In the genomic region with DNA sequence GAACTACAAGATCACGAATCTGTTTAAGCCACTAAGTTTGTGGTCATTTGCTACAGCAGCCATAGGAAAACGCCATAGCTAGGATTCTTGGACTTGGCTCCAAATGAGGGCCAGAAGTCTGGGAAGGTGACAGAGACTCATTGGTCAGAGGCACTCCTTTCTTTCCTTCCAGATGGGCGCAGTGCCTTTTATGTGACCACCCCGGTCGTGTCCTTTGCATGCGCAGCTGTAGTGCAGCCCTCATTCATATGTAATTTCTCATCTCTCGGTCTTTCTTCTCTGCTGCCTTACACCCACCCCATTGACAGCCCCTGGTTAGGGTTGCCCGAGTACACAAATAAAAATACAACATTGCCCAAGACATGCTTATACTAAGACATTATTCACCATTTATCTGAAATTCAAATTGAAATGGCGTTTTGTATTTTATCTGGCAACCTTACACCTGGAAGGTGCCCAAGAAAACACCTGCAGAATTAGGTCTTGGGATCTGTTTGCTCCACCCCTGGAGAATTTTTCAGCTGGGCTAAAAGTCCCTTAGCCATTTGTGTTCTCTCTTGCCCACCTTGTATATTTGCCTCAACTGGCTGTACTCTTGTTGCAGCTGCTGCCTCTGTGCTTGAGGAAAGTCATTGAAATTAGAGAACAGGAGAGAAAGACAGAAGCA, we compare ENCODE assay signal across 2 cellular contexts.
TF ChIP-seq lines count a peak whose summit lies in the region.

No MANE protein-coding gene starts in this region.

TF ChIP-seq in GM23338, 12 proteins besides CTCF, POLR2A, EP300 and RAD21 (continues in another document):
- TF ChIP-seq STAT1 (IDR thresholded peaks at IDR 0.05; ENCODE audit: unreplicated experiment) (no peak), EZH2phosphoT487 (IDR thresholded peaks at IDR 0.05; ENCODE audit: unreplicated experiment) (no peak), JUNB (IDR thresholded peaks at IDR 0.05; ENCODE audit: unreplicated experiment) (no peak), NANOG (IDR thresholded peaks at IDR 0.05; ENCODE audit: borderline replicate concordance) (no peak), ZNF331 (CRISPR knock-in tag; IDR thresholded peaks at IDR 0.05; ENCODE audit: low read depth) (no peak), ZNF114 (CRISPR knock-in tag; IDR thresholded peaks at IDR 0.05) (no peak)
- TF ChIP-seq, protein P1, sequence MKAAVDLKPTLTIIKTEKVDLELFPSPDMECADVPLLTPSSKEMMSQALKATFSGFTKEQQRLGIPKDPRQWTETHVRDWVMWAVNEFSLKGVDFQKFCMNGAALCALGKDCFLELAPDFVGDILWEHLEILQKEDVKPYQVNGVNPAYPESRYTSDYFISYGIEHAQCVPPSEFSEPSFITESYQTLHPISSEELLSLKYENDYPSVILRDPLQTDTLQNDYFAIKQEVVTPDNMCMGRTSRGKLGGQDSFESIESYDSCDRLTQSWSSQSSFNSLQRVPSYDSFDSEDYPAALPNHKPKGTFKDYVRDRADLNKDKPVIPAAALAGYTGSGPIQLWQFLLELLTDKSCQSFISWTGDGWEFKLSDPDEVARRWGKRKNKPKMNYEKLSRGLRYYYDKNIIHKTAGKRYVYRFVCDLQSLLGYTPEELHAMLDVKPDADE (IDR thresholded peaks at IDR 0.05): no peak
- TF ChIP-seq, protein P2, sequence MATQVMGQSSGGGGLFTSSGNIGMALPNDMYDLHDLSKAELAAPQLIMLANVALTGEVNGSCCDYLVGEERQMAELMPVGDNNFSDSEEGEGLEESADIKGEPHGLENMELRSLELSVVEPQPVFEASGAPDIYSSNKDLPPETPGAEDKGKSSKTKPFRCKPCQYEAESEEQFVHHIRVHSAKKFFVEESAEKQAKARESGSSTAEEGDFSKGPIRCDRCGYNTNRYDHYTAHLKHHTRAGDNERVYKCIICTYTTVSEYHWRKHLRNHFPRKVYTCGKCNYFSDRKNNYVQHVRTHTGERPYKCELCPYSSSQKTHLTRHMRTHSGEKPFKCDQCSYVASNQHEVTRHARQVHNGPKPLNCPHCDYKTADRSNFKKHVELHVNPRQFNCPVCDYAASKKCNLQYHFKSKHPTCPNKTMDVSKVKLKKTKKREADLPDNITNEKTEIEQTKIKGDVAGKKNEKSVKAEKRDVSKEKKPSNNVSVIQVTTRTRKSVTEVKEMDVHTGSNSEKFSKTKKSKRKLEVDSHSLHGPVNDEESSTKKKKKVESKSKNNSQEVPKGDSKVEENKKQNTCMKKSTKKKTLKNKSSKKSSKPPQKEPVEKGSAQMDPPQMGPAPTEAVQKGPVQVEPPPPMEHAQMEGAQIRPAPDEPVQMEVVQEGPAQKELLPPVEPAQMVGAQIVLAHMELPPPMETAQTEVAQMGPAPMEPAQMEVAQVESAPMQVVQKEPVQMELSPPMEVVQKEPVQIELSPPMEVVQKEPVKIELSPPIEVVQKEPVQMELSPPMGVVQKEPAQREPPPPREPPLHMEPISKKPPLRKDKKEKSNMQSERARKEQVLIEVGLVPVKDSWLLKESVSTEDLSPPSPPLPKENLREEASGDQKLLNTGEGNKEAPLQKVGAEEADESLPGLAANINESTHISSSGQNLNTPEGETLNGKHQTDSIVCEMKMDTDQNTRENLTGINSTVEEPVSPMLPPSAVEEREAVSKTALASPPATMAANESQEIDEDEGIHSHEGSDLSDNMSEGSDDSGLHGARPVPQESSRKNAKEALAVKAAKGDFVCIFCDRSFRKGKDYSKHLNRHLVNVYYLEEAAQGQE (IDR thresholded peaks at IDR 0.05; ENCODE audit: unreplicated experiment): no peak

TF ChIP-seq in H1, 55 proteins besides CTCF, POLR2A, EP300 and RAD21:
- no peak for TF ChIP-seq HDAC2 (IDR thresholded peaks at IDR 0.05; ENCODE audit: borderline replicate concordance in 1 of 2, low read depth in 2 of 2, low read length in 2 of 2)
- no peak for TF ChIP-seq CBX5 (IDR thresholded peaks at IDR 0.05; ENCODE audit: low read depth, low read length)
- TF ChIP-seq SAP30 (IDR thresholded peaks at IDR 0.05; ENCODE audit: insufficient read depth, insufficient replicate concordance, low read length): no peak
- TF ChIP-seq NANOG (IDR thresholded peaks at IDR 0.05; ENCODE audit: insufficient read depth, low read depth, low read length, poor library complexity, severe bottlenecking): no peak
- TF ChIP-seq EZH2 (IDR thresholded peaks at IDR 0.05; ENCODE audit: low read depth, low read length, severe bottlenecking): no peak
- TF ChIP-seq JUND (IDR thresholded peaks at IDR 0.05; ENCODE audit: low read length): no peak
- no peak for TF ChIP-seq HDAC6 (IDR thresholded peaks at IDR 0.05; ENCODE audit: low read depth, low read length)
- no peak for TF ChIP-seq GABPA (IDR thresholded peaks at IDR 0.05; ENCODE audit: borderline replicate concordance, insufficient read depth, low read length)
- no peak for TF ChIP-seq TEAD4 (IDR thresholded peaks at IDR 0.05; ENCODE audit: low read depth, low read length)
- TF ChIP-seq EGR1 (IDR thresholded peaks at IDR 0.05; ENCODE audit: borderline replicate concordance, low read depth, low read length): no peak
- no peak for TF ChIP-seq JUN (IDR thresholded peaks at IDR 0.05; ENCODE audit: low read depth, low read length)
- TF ChIP-seq SRF (IDR thresholded peaks at IDR 0.05; ENCODE audit: low read depth, low read length): no peak
- TF ChIP-seq, protein P3, sequence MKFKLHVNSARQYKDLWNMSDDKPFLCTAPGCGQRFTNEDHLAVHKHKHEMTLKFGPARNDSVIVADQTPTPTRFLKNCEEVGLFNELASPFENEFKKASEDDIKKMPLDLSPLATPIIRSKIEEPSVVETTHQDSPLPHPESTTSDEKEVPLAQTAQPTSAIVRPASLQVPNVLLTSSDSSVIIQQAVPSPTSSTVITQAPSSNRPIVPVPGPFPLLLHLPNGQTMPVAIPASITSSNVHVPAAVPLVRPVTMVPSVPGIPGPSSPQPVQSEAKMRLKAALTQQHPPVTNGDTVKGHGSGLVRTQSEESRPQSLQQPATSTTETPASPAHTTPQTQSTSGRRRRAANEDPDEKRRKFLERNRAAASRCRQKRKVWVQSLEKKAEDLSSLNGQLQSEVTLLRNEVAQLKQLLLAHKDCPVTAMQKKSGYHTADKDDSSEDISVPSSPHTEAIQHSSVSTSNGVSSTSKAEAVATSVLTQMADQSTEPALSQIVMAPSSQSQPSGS (IDR thresholded peaks at IDR 0.05; ENCODE audit: low read length): no peak
- no peak for TF ChIP-seq SP4 (IDR thresholded peaks at IDR 0.05; ENCODE audit: low read length)
- TF ChIP-seq YY1 (IDR thresholded peaks at IDR 0.05; ENCODE audit: low read depth, low read length): no peak
- no peak for TF ChIP-seq KDM1A (IDR thresholded peaks at IDR 0.05; ENCODE audit: borderline replicate concordance, low read length)
- TF ChIP-seq, protein P4, sequence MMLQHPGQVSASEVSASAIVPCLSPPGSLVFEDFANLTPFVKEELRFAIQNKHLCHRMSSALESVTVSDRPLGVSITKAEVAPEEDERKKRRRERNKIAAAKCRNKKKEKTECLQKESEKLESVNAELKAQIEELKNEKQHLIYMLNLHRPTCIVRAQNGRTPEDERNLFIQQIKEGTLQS (IDR thresholded peaks at IDR 0.05; ENCODE audit: insufficient read depth, low read depth, low read length): no peak
- TF ChIP-seq KDM5A (IDR thresholded peaks at IDR 0.05; ENCODE audit: low read length): no peak
- TF ChIP-seq CREB1 (IDR thresholded peaks at IDR 0.05): no peak
